In the genomic region with DNA sequence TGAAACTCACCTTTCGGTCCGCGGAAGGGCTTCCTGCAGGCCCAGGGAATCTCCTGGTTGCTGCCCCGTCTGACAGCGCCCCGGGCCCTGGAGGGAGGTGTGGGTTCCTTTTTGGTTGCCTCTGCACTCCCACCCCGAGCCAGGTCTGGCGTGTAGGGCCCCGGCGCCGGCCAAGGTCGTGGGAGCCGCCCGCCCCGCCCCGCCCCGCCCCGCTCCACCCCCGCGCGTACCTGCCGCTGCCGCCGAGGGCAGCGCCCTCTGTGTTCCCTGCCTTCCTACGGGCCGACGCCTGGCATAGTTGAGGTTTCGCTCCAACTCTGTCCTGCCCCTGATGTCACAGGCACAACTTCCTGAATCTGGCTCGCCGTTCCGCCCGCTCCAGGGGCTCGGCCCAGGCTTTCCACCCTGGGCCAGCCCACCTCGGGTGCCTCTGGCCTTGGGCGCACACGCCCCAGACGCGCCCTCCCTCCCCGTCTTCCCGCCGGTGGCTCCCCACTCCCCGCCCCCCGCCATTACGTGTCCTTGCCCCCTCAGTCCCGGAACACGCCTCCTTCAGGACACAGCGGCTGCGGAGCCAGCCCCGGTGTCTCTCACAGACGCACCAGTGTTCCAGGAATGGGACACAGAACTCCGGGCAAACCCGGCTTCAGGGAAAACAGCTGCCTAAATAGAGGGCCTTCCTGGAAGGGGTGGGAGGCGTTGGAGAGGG, we compare ENCODE assay signal across 8 cellular contexts. TPM values are rescaled to one million over a fixed set of nuclear protein-coding genes. Genes with fewer than 3 reads are reported as not detected.
DNase-seq lines count a peak whose midpoint lies in the region; ATAC-seq and TF ChIP-seq lines count a peak whose summit lies in the region.

Gene KIAA0040, minus strand, starts transcription at position 147 of the 709 bp plus-strand sequence. CDS start 31,763 bp downstream, outside the sequence.

- H3K27ac Mint-ChIP-seq in memory B cell, result peak within 1 kb of the TSS; percentile 88

- H3K27ac ChIP-seq in dorsolateral prefrontal cortex, result peak within 1 kb of the TSS in 38 of 59 donors; percentile 1 to 81 (median 40)

- peak; percentile 45 for ATAC-seq in HG02763 (IDR thresholded peaks at IDR 0.05; ENCODE audit: unreplicated experiment)
- peak; percentile 53 for ATAC-seq in memory B cell (ENCODE audit: low read depth)

- intact Hi-C loops in dorsolateral prefrontal cortex (cut with DNase I), result no loop called here

- no peaks in the 10 kb centered on the region for H3K9me3 Mint-ChIP-seq in memory B cell

- peak within 1 kb of the TSS; percentile 22 to 73 (median 59) for H3K4me3 ChIP-seq in dorsolateral prefrontal cortex

- peak in 2 of 56 donors; percentile 6 to 7 for TF ChIP-seq CTCF in dorsolateral prefrontal cortex (IDR thresholded peaks at IDR 0.05 in 54 of 56, conservative IDR thresholded peaks at IDR 0.05 in 2 of 56; ENCODE audit: low read depth in 1 of 56, partially characterized antibody in 56 of 56)

- peak within 1 kb of the TSS; percentile 99 for H3K4me3 Mint-ChIP-seq in memory B cell

- H3K36me3 Mint-ChIP-seq in memory B cell, result peaks cover 25% of the 10 kb centered on the region

- peaks cover 62% of the 10 kb centered on the region for H3K4me1 Mint-ChIP-seq in memory B cell

- H3K27me3 ChIP-seq in dorsolateral prefrontal cortex, result peaks cover 0 to 41% (median 3%) of the 10 kb centered on the region in 45 donors

- DNase-seq in NCI-H1092 treated with DMSO at 0.1 percent for 48 hours (lab: John Stamatoyannopoulos, UW) (peak; percentile 22), NCI-H1092 (lab: John Stamatoyannopoulos, UW) (no peak), NCI-H226 (peak; percentile 38), dorsolateral prefrontal cortex (peak in 4 of 10 donors; percentile 12 to 51 (median 36)), memory B cell (ENCODE audit: low spot score in 2 of 2) (peak; percentile 37 to 53)
- peak; percentile 62 to 66 for DNase-seq in activated CD4-positive, alpha-beta T cell treated with anti-CD3 and anti-CD28 coated beads for 4 hours
- peak; percentile 23 to 48 for DNase-seq in stimulated activated CD8-positive, alpha-beta memory T cell treated with anti-CD3 and anti-CD28 coated beads, Interleukin-15, amount 100 ng/mL, for 4 hours (ENCODE audit: low read depth in 2 of 2)

- no peaks in the 10 kb centered on the region for H3K27me3 Mint-ChIP-seq in memory B cell

RNA-seq across cellular contexts. Expression of gene KIAA0040, which starts in this region (rescaled TPM):
- 10 to 100 TPM in 8 of 120 experiments, 1 to 10 TPM in 112; 1.1 to 41.1 (median 4.4) TPM for total RNA-seq in dorsolateral prefrontal cortex
